Comparison of ENCODE assay signal across 28 cellular contexts in genomic region chr16:47921535-47921934, GRCh38.
"Had no signal": no experiment of that assay in that cellular context is flagged by ENCODE, and none has a peak within 500 bp of the region (broad histone marks: within the 10 kb centered on the region; RNA-seq: fewer than 3 reads in every experiment).

No MANE protein-coding gene starts in this region.

- DNase-seq: activated CD4-positive, alpha-beta memory T cell treated with anti-CD3 and anti-CD28 coated beads, Interleukin-2, amount 10 ng/mL, durations not matched to agents 7 days and 5 days; activated CD4-positive, alpha-beta T cell treated with anti-CD3 and anti-CD28 coated beads for 1 hour; activated CD4-positive, alpha-beta T cell treated with anti-CD3 and anti-CD28 coated beads for 4 hours; activated CD4-positive, alpha-beta T cell treated with anti-CD3 and anti-CD28 coated beads, Interleukin-2, amount 10 ng/mL, durations not matched to agents 7 days and 5 days; activated CD4-positive, alpha-beta T cell treated with anti-CD3 and anti-CD28 coated beads, Interleukin-2, amount 50 U/mL, for 4 hours; activated CD8-positive, alpha-beta memory T cell treated with anti-CD3 and anti-CD28 coated beads, Interleukin-2, amount 50 U/mL, for 48 hours; activated gamma-delta T cell; activated naive CD4-positive, alpha-beta T cell; activated naive CD4-positive, alpha-beta T cell treated with anti-CD3 and anti-CD28 coated beads, Interleukin-2, amount 10 ng/mL, durations not matched to agents 7 days and 5 days; activated naive CD8-positive, alpha-beta T cell treated with anti-CD3 and anti-CD28 coated beads, Interleukin-2, amount 10 ng/mL, durations not matched to agents 7 days and 5 days; activated T-cell treated with anti-CD3 and anti-CD28 coated beads for 4 hours; activated T-cell treated with anti-CD3 and anti-CD28 coated beads, Interleukin-2, amount 50 U/mL, for 24 hours; activated T-cell treated with anti-CD3 and anti-CD28 coated beads, Interleukin-2, amount 50 U/mL, for 72 hours; brain microvascular endothelial cell; dorsolateral prefrontal cortex; effector memory CD4-positive, alpha-beta T cell; endodermal cell; erythroblast; gastrocnemius medialis; heart right ventricle; T-helper 2 cell had no signal

- H3K4me3 ChIP-seq: coronary artery, dorsolateral prefrontal cortex, esophagus muscularis mucosa, gastrocnemius medialis, heart right ventricle had no signal

- H3K27ac ChIP-seq: brain microvascular endothelial cell, coronary artery, dorsolateral prefrontal cortex, esophagus muscularis mucosa, foreskin keratinocyte, gastrocnemius medialis, heart right ventricle had no signal

- H3K9me3 ChIP-seq: esophagus muscularis mucosa, gastrocnemius medialis, heart right ventricle had no signal

- H3K27me3 ChIP-seq: esophagus muscularis mucosa, foreskin keratinocyte, gastrocnemius medialis, heart right ventricle had no signal

- H3K36me3 ChIP-seq: brain microvascular endothelial cell, esophagus muscularis mucosa, gastrocnemius medialis, heart right ventricle had no signal

- ATAC-seq: activated naive CD4-positive, alpha-beta T cell treated with anti-CD3 and anti-CD28 coated beads, Interleukin-2, amount 50 U/mL, for 72 hours; activated T-cell treated with anti-CD3 and anti-CD28 coated beads, Interleukin-2, amount 50 U/mL, for 72 hours; foreskin keratinocyte; gastrocnemius medialis; heart right ventricle; WTC11 had no signal

- FAIRE-seq: astrocyte, bronchial epithelial cell had no signal

- H3K4me1 ChIP-seq: esophagus muscularis mucosa, gastrocnemius medialis, heart right ventricle had no signal
